8 cellular contexts compared by ENCODE assay signal in the genomic region with DNA sequence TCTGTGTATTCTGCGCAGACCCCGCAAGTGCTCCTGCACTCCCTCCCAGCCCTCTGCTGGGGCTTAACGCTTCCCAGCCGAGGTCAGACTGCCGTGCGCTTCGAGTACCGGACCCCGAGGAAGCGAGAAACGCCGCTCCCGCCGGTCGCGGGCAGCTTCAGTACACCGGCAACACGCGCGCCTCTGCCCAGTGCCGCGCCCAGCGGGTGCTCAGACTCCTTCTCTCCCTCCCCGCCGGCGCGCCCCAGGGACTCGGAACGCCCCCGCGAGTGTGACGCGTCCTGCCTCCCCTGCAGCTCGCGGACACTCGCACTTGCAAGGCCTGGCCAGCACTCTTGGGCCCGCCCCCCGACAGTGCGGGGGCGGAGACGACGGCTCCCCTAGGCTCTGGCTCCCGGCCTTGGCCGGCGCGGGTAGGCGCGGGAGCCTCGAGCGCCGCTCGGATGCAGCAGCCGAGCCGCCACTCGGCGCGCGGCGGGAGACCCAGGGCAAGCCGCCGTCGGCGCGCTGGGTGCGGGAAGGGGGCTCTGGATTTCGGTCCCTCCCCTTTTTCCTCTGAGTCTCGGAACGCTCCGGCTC. TPM values are rescaled to one million over a fixed set of nuclear protein-coding genes. Genes with fewer than 3 reads are reported as not detected.
A peak's percentile ranks its signal among the peaks of the same experiment; 100 is the strongest.
DNase-seq lines count a peak whose midpoint lies in the region; ATAC-seq and TF ChIP-seq lines count a peak whose summit lies in the region.

A gene with protein sequence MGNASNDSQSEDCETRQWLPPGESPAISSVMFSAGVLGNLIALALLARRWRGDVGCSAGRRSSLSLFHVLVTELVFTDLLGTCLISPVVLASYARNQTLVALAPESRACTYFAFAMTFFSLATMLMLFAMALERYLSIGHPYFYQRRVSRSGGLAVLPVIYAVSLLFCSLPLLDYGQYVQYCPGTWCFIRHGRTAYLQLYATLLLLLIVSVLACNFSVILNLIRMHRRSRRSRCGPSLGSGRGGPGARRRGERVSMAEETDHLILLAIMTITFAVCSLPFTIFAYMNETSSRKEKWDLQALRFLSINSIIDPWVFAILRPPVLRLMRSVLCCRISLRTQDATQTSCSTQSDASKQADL (plus strand): TSS at position 410 of the 579 bp plus-strand sequence. CDS start 237 bp downstream, outside the sequence.

- CTCF ChIA-PET in Caco-2 (lab: Charles Lee), result no interaction called here

- peak within 1 kb of the TSS; percentile 95 for H3K4me3 Mint-ChIP-seq in Caco-2 (ENCODE audit: unreplicated experiment)

- no peak for TF ChIP-seq POLR2A in lower leg skin (IDR thresholded peaks at IDR 0.05)

- intact Hi-C loops in Caco-2 (cut with micrococcal nuclease; ENCODE audit: unreplicated experiment), result loop anchor here (10.0 kb wide), 1 partner anchor 91 kb away; no protein-coding TSS in a partner anchor
- intact Hi-C loops in lower leg skin (cut with DNase I; ENCODE audit: low total_unique reads), result no loop called here

- POLR2A ChIA-PET in Caco-2 (lab: Charles Lee), result interaction anchor here (0.5 kb wide), 1 partner anchor 441 kb away, joined by 4 read pairs; no protein-coding TSS in a partner anchor

- H3K36me3 ChIP-seq in Caco-2 (ENCODE audit: control insufficient read depth, insufficient read depth, low read length), result no peaks in the 10 kb centered on the region

- no peaks in the 10 kb centered on the region for H3K9me3 Mint-ChIP-seq in Caco-2 (ENCODE audit: unreplicated experiment)

- H3K4me3 ChIP-seq in Caco-2 (ENCODE audit: low read depth, low read length) (peak within 1 kb of the TSS; percentile 46), coronary artery (peak within 1 kb of the TSS; percentile 81), lower leg skin (ENCODE audit: low read depth, poor library complexity, severe bottlenecking) (peak within 1 kb of the TSS; percentile 28)

- no peaks in the 10 kb centered on the region for H3K4me1 ChIP-seq in Caco-2

- H3K27ac Mint-ChIP-seq in Caco-2 (ENCODE audit: unreplicated experiment), result peak within 1 kb of the TSS; percentile 69

- BruUV-seq in Caco-2 (replicated peaks; lab: Mats Ljungman, UMichigan), result no TSS peak

- 0 to 1% methylated on average over 30 to 33 of the region's 69 CpGs for WGBS in lower leg skin, 2 donors

- no peaks in the 10 kb centered on the region; the same call in 1 of the 2 replicates for H3K27me3 ChIP-seq in Caco-2 (replicated peaks; ENCODE audit: control insufficient read depth, insufficient read depth, low read length)

- H3K36me3 Mint-ChIP-seq in Caco-2 (ENCODE audit: insufficient read depth, unreplicated experiment), result peaks cover 5% of the 10 kb centered on the region

- no peak for TF ChIP-seq CTCF in Caco-2 (IDR thresholded peaks at IDR 0.05; ENCODE audit: insufficient read depth in 1 of 2, low read depth in 1 of 2, low read length in 1 of 2, severe bottlenecking in 1 of 2, unreplicated experiment in 1 of 2)
- no peak for TF ChIP-seq CTCF in coronary artery (IDR thresholded peaks at IDR 0.05)
- no peak for TF ChIP-seq CTCF in lower leg skin (IDR thresholded peaks at IDR 0.05)

- H3K27ac ChIP-seq in coronary artery, result peak within 1 kb of the TSS in 1 of 2 donors; percentile 74

- H3K9me3 ChIP-seq in Caco-2, result no peaks in the 10 kb centered on the region

- ATAC-seq in GM21528 (IDR thresholded peaks at IDR 0.05; ENCODE audit: low FRiP score, unreplicated experiment), result peak; percentile 38

- DNase-seq in Caco-2 (peak; percentile 73 to 74), NCI-H1092 (lab: John Stamatoyannopoulos, UW) (peak; percentile 45), coronary artery (ENCODE audit: low spot score) (peak; percentile 87), lower leg skin (ENCODE audit: low spot score in 2 of 2) (peak; percentile 78 to 97), NCI-H2107 (lab: John Stamatoyannopoulos, UW) (no peak)
- DNase-seq in activated CD4-positive, alpha-beta T cell treated with anti-CD3 and anti-CD28 coated beads for 48 hours, result peak; percentile 79
- DNase-seq in stimulated activated CD4-positive, alpha-beta T cell treated with anti-CD3 and anti-CD28 coated beads, Interleukin-4, amount 100 ng/mL, for 24 hours, result peak; percentile 79

- H3K27me3 Mint-ChIP-seq in Caco-2 (ENCODE audit: insufficient read depth, unreplicated experiment), result peaks cover 28% of the 10 kb centered on the region

- H3K4me1 Mint-ChIP-seq in Caco-2 (ENCODE audit: low read depth, unreplicated experiment), result peaks cover 16% of the 10 kb centered on the region

RNA-seq across cellular contexts. Expression of the gene that starts here (rescaled TPM):
- 0.27 and 0.39 TPM in 2 replicates for total RNA-seq in Caco-2 (2022)
- total RNA-seq in lower leg skin, result 1 to 10 TPM in 3 of 4 donors, under 1 TPM in 1; 0.15 to 3.6 (median 2.0) TPM

Comparison
In these comparisons a context has a peak if more than half of its experiments do, and no peak if none do; other contexts are left out.
1. Peak in DNase-seq and H3K4me3 ChIP-seq in Caco-2; RNA of the gene not detected or under 1 TPM.
2. H3K4me3 ChIP-seq: peak in every context shown above with its lines; median percentile 81 in coronary artery; 46 in Caco-2; 28 in lower leg skin.